Comparison of ENCODE assay signal across 8 cellular contexts in genomic region chr3:43106293-43106628, GRCh38. TPM values are rescaled to one million over a fixed set of nuclear protein-coding genes. Genes with fewer than 3 reads are reported as not detected.
DNase-seq lines count a peak whose midpoint lies in the region; FAIRE-seq and TF ChIP-seq lines count a peak whose summit lies in the region.

No MANE protein-coding gene starts in this region.

- H3K4me3 Mint-ChIP-seq in chondrocyte (ENCODE audit: unreplicated experiment) = peak overlapping the region; percentile 73

- no peaks in the 10 kb centered on the region for H3K27me3 Mint-ChIP-seq in chondrocyte (ENCODE audit: low read depth)

- no peak overlapping the region for H3K27ac Mint-ChIP-seq in chondrocyte (ENCODE audit: unreplicated experiment)

- FAIRE-seq in HTR-8/SVneo (lab: Jason Lieb, UNC) = no peak

- no peak for TF ChIP-seq CTCF in A673 (conservative IDR thresholded peaks at IDR 0.05; ENCODE audit: low read depth, low read length)
- TF ChIP-seq CTCF in chondrocyte (IDR thresholded peaks at IDR 0.05) = no peak

- H3K36me3 Mint-ChIP-seq in chondrocyte (ENCODE audit: low read depth) = no peaks in the 10 kb centered on the region

- peak overlapping the region; percentile 86 for H3K9ac ChIP-seq in mucosa of stomach (ENCODE audit: low read length)

- CTCF ChIA-PET in A673 (lab: Charles Lee) = no interaction called here

- in situ Hi-C loops in G401 (cut with HindIII; ENCODE audit: low sequenced_read_pairs) = no loop called here

- H3K4me3 ChIP-seq in A673 (ENCODE audit: low read depth, low read length, poor library complexity, severe bottlenecking) (peak overlapping the region; percentile 63), mucosa of stomach (ENCODE audit: low read length) (peak overlapping the region; percentile 42)

- no peak overlapping the region for H3K27ac ChIP-seq in A673 (ENCODE audit: low read depth, low read length, poor library complexity, severe bottlenecking)

- no peaks in the 10 kb centered on the region for H3K4me1 ChIP-seq in A673 (ENCODE audit: insufficient read depth, low read length, poor library complexity, severe bottlenecking)
- no peaks in the 10 kb centered on the region for H3K4me1 ChIP-seq in mucosa of stomach (ENCODE audit: control insufficient read depth, insufficient read depth, low read length)

- POLR2A ChIA-PET in A673 (lab: Charles Lee; ENCODE audit: low non-redundant PET) = no interaction called here

- H3K27me3 ChIP-seq in A673 (replicated peaks; ENCODE audit: insufficient read depth, low read depth, low read length, poor library complexity) = no peaks in the 10 kb centered on the region
- H3K27me3 ChIP-seq in mucosa of stomach (ENCODE audit: control insufficient read depth, insufficient read depth, low read length) = no peaks in the 10 kb centered on the region

- DNase-seq in A673 (ENCODE audit: low spot score) = no peak
- DNase-seq in HTR-8/SVneo (ENCODE audit: insufficient read length, low spot score) = peak; percentile 24
- no peak for DNase-seq in chondrocyte (ENCODE audit: low spot score)
- DNase-seq in G401 (ENCODE audit: low spot score) = no peak
- no peak for DNase-seq in NCI-H1048 (lab: John Stamatoyannopoulos, UW)
- DNase-seq in NCI-H510A (lab: John Stamatoyannopoulos, UW) = no peak
- no peak for DNase-seq in NCI-H345 (lab: John Stamatoyannopoulos, UW)

- peaks cover 11% of the 10 kb centered on the region for H3K4me1 Mint-ChIP-seq in chondrocyte (ENCODE audit: low read depth)

- no TSS peak for BruUV-seq in A673 (replicated peaks; lab: Mats Ljungman, UMichigan)

- intact Hi-C loops in A673 (cut with micrococcal nuclease; ENCODE audit: unreplicated experiment) = no loop called here

- H3K36me3 ChIP-seq in A673 (ENCODE audit: insufficient read depth, low read length, poor library complexity, severe bottlenecking) (no peaks in the 10 kb centered on the region), mucosa of stomach (ENCODE audit: control insufficient read depth, insufficient read depth, low read length) (no peaks in the 10 kb centered on the region)

- no peaks in the 10 kb centered on the region for H3K9me3 Mint-ChIP-seq in chondrocyte (ENCODE audit: low read depth)

- H3K9me3 ChIP-seq in A673 (ENCODE audit: low read depth, low read length, poor library complexity, severe bottlenecking) (no peaks in the 10 kb centered on the region), mucosa of stomach (ENCODE audit: control insufficient read depth, low read length) (no peaks in the 10 kb centered on the region)

RNA-seq across cellular contexts. Expression of gene POMGNT2, which starts 0.4 kb away (rescaled TPM):
- total RNA-seq in A673 (2021) (6.5 and 7.6 TPM in 2 replicates), chondrocyte (14.0 to 17.3 TPM (median 14.3 TPM) in 3 replicates)
- total RNA-seq in G401 (2014; rRNA removed; shearing (Covaris generic)) = 21.9 and 24.6 TPM in 2 replicates
